In genomic region chr10:23702977-23703414, GRCh38 we compare ENCODE assay signal across 8 cellular contexts.
DNase-seq lines count a peak whose midpoint lies in the region; ATAC-seq and TF ChIP-seq lines count a peak whose summit lies in the region.

No MANE protein-coding gene starts in this region.

- H3K9me3 ChIP-seq in BE2C, result no peaks in the 10 kb centered on the region

- CTCF ChIA-PET in activated B cell treated with CpG ODN at 0.5 μM for 24 hours (lab: Charles Lee), result interaction anchor here (1.1 to 3.2 kb wide), 3 partner anchors 10 to 545 kb away, joined by 3 to 10 read pairs (median 9); no protein-coding TSS in a partner anchor

- peak; percentile 65 for TF ChIP-seq CTCF in BE2C (IDR thresholded peaks at IDR 0.05; ENCODE audit: low read depth, low read length)
- peak; percentile 28 for TF ChIP-seq CTCF in activated B cell treated with CpG ODN at 0.5 μM for 24 hours (IDR thresholded peaks at IDR 0.05)

- no peaks in the 10 kb centered on the region for H3K4me1 ChIP-seq in BE2C

- POLR2A ChIA-PET in activated B cell treated with CpG ODN at 0.5 μM for 24 hours (lab: Charles Lee), result no interaction called here

- H3K27me3 Mint-ChIP-seq in activated B cell treated with CpG ODN at 0.5 μM for 24 hours, result peaks cover 13% of the 10 kb centered on the region

- peaks cover 2% of the 10 kb centered on the region for H3K4me1 Mint-ChIP-seq in activated B cell treated with CpG ODN at 0.5 μM for 24 hours

- H3K36me3 ChIP-seq in BE2C, result no peaks in the 10 kb centered on the region

- no peak overlapping the region for H3K4me3 ChIP-seq in BE2C (ENCODE audit: low read depth, low read length)

- no peaks in the 10 kb centered on the region for H3K9me3 Mint-ChIP-seq in activated B cell treated with CpG ODN at 0.5 μM for 24 hours

- DNase-seq in BE2C, result peak; percentile 53
- DNase-seq in NCI-H2081 (lab: John Stamatoyannopoulos, UW), result peak; percentile 39 to 40
- DNase-seq in activated B cell treated with CpG ODN at 0.5 μM for 24 hours, result no peak
- peak; percentile 30 to 61 for DNase-seq in dermis microvascular lymphatic vessel endothelial cell (ENCODE audit: low read depth in 2 of 2)
- peak; percentile 62 to 77 for DNase-seq in lung microvascular endothelial cell (ENCODE audit: low read depth in 2 of 2)
- peak; percentile 56 for DNase-seq in stimulated activated CD8-positive, alpha-beta memory T cell treated with anti-CD3 and anti-CD28 coated beads, Interleukin-4, amount 100 ng/mL, for 48 hours

- intact Hi-C loops in activated B cell treated with CpG ODN at 0.5 μM for 24 hours (cut with micrococcal nuclease), result loop anchor here (1.0 to 2.0 kb wide), 2 partner anchors 178 to 389 kb away; no protein-coding TSS in a partner anchor

- no peak overlapping the region for H3K27ac Mint-ChIP-seq in activated B cell treated with CpG ODN at 0.5 μM for 24 hours

- H3K27me3 ChIP-seq in BE2C, result no peaks in the 10 kb centered on the region

- ATAC-seq in GM18873 (IDR thresholded peaks at IDR 0.05; ENCODE audit: low FRiP score, unreplicated experiment), result peak; percentile 83
- ATAC-seq in HG03060 (IDR thresholded peaks at IDR 0.05; ENCODE audit: low read depth, unreplicated experiment), result peak; percentile 71
- peak; percentile 52 for ATAC-seq in activated B cell treated with CpG ODN at 0.5 μM for 24 hours (ENCODE audit: low read depth)

- H3K4me3 Mint-ChIP-seq in activated B cell treated with CpG ODN at 0.5 μM for 24 hours, result no peak overlapping the region

- H3K36me3 Mint-ChIP-seq in activated B cell treated with CpG ODN at 0.5 μM for 24 hours (ENCODE audit: low read depth), result no peaks in the 10 kb centered on the region
